16 cellular contexts compared by ENCODE assay signal in the genomic region with DNA sequence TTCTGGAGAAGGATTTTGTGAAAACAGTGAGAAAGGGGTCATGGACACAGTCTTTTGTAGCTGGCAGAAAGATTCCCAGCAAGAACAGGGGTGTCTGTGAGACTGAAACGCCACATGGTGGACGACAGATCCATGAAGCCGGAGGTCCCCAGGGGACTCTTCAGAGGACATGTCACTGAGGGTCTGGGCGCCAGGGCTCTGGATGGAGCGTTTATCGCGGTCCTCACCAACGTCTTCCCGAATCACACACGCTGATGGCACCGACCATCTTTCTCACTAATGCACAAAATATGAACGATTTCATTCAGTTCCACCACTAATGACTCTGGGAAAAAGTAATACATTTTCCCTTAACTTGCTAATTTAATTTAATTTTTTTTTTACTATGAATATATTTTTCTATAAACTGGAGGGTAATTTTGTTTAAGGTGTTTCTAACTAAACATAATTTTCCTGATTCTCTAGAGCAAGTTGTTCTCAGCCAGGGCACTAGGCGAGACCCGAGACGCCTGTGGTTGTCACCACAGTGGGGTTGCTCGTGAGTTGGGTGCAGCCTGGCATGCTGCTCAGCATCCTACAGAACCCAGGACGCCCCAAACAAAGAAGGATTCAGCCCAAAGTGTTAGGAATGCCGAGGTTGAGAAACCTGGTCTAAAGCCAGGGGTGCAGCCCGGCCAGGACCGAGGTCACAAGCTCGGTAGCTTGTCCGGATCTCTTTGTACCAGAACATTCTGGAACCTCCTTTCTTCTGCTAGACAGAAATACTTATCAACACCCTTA.
"Had no signal": no experiment of that assay in that cellular context is flagged by ENCODE, and none has a peak within 500 bp of the region (broad histone marks: within the 10 kb centered on the region; RNA-seq: fewer than 3 reads in every experiment).

No MANE protein-coding gene starts in this region.

- DNase-seq: activated CD4-positive, alpha-beta memory T cell treated with anti-CD3 and anti-CD28 coated beads, Interleukin-2, amount 10 ng/mL, durations not matched to agents 7 days and 5 days; activated CD4-positive, alpha-beta T cell treated with anti-CD3 and anti-CD28 coated beads for 48 hours; activated CD4-positive, CD25-positive, alpha-beta regulatory T cell; activated T-cell treated with anti-CD3 and anti-CD28 coated beads, Interleukin-2, amount 50 U/mL, for 48 hours; body of pancreas; colonic mucosa; foreskin melanocyte; left ventricle myocardium inferior; right lobe of liver; stimulated activated CD4-positive, alpha-beta T cell treated with anti-CD3 and anti-CD28 coated beads, Interleukin-4, amount 100 ng/mL, for 4 hours; stimulated activated naive B cell treated with anti-CD40 and anti-IgM and Interleukin-4, amounts not matched to agents 10 μg/mL and 1 μg/mL and 100 μg/mL, for 72 hours; T-helper 1 cell; T1000; transverse colon had no signal

- H3K36me3 ChIP-seq: colonic mucosa, left ventricle myocardium inferior, right lobe of liver, transverse colon had no signal

- ATAC-seq: body of pancreas; right lobe of liver; stimulated activated naive B cell treated with anti-CD40 and anti-IgM and Interleukin-4, amounts not matched to agents 10 μg/mL and 1 μg/mL and 100 μg/mL, for 72 hours had no signal

- H3K27ac Mint-ChIP-seq: activated CD4-positive, alpha-beta memory T cell treated with anti-CD3 and anti-CD28 coated beads, Interleukin-2, amount 10 ng/mL, durations not matched to agents 7 days and 5 days; activated naive CD8-positive, alpha-beta T cell; memory B cell; stimulated activated naive B cell treated with anti-CD40 and anti-IgM and Interleukin-4, amounts not matched to agents 10 μg/mL and 1 μg/mL and 100 μg/mL, for 72 hours had no signal

- H3K4me3 ChIP-seq: body of pancreas, colonic mucosa, left ventricle myocardium inferior, right lobe of liver, transverse colon had no signal

- H3K27ac ChIP-seq: body of pancreas, colonic mucosa, left ventricle myocardium inferior, right lobe of liver, transverse colon had no signal

- H3K27me3 ChIP-seq: body of pancreas, colonic mucosa, right lobe of liver, transverse colon had no signal

- H3K9me3 Mint-ChIP-seq: activated CD4-positive, alpha-beta memory T cell treated with anti-CD3 and anti-CD28 coated beads, Interleukin-2, amount 10 ng/mL, durations not matched to agents 7 days and 5 days; memory B cell; stimulated activated naive B cell treated with anti-CD40 and anti-IgM and Interleukin-4, amounts not matched to agents 10 μg/mL and 1 μg/mL and 100 μg/mL, for 72 hours had no signal

- H3K9me3 ChIP-seq: body of pancreas, colonic mucosa, left ventricle myocardium inferior, right lobe of liver, transverse colon had no signal

- H3K27me3 Mint-ChIP-seq: activated CD4-positive, alpha-beta memory T cell treated with anti-CD3 and anti-CD28 coated beads, Interleukin-2, amount 10 ng/mL, durations not matched to agents 7 days and 5 days; activated naive CD8-positive, alpha-beta T cell; memory B cell; stimulated activated naive B cell treated with anti-CD40 and anti-IgM and Interleukin-4, amounts not matched to agents 10 μg/mL and 1 μg/mL and 100 μg/mL, for 72 hours had no signal

- H3K36me3 Mint-ChIP-seq: activated naive CD8-positive, alpha-beta T cell; memory B cell; stimulated activated naive B cell treated with anti-CD40 and anti-IgM and Interleukin-4, amounts not matched to agents 10 μg/mL and 1 μg/mL and 100 μg/mL, for 72 hours had no signal

- H3K4me3 Mint-ChIP-seq: activated CD4-positive, alpha-beta memory T cell treated with anti-CD3 and anti-CD28 coated beads, Interleukin-2, amount 10 ng/mL, durations not matched to agents 7 days and 5 days; activated naive CD8-positive, alpha-beta T cell; memory B cell; stimulated activated naive B cell treated with anti-CD40 and anti-IgM and Interleukin-4, amounts not matched to agents 10 μg/mL and 1 μg/mL and 100 μg/mL, for 72 hours had no signal

- H3K4me1 ChIP-seq: body of pancreas, colonic mucosa, left ventricle myocardium inferior, right lobe of liver, transverse colon had no signal

- H3K4me1 Mint-ChIP-seq: activated CD4-positive, alpha-beta memory T cell treated with anti-CD3 and anti-CD28 coated beads, Interleukin-2, amount 10 ng/mL, durations not matched to agents 7 days and 5 days; memory B cell; stimulated activated naive B cell treated with anti-CD40 and anti-IgM and Interleukin-4, amounts not matched to agents 10 μg/mL and 1 μg/mL and 100 μg/mL, for 72 hours had no signal
